In the genomic region with DNA sequence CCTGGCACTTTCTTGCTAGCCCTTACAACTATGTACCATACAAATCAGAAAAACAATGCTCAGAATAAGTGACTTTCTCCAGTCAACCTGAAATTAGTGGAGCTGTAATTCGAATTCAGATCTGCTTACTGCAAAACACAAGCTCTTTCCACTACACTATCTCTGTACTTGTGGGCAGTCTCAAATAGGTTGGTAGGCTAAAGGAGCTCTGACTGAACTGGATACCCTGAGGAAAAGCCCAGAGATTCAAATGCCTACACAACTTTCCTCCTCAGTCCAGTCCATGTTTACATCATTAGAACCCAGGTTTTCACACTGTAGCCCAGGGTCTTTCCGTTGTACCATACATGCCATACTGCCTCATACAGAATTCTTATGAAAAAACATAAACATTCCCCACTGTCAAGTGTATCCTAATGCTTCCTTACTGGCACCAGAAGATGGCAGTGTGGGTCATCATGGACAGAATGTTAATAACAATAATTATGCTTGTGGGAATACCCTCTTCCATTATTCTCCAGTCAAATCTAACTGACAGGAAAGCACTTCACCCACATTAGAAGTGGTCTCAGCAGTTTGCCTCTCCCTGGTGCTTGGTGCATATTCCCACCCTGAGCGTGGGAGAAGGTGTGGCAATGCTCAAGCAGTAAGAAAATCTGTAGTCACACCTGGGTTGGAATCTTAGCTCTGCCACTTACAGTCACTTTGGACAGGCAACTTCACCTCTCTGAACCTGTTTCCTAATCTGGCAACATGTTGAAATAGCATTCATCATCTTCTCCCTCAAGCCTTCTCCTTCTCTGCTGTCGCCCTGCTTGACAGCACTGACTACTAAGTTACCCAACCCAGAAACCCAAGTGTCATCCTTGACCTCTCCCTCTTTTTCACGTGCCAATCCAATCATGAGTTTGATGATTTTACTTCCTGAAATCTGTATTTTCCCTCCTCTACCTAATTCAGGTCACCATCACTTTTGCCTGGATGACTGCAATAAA, we compare ENCODE assay signal across 8 cellular contexts. TPM values are rescaled to one million over a fixed set of nuclear protein-coding genes. Genes with fewer than 3 reads are reported as not detected.
DNase-seq lines count a peak whose midpoint lies in the region; ATAC-seq and TF ChIP-seq lines count a peak whose summit lies in the region.

No MANE protein-coding gene starts in this region.

- no peak overlapping the region for H3K27ac ChIP-seq in CD8-positive, alpha-beta memory T cell (ENCODE audit: low read depth, low read length)
- H3K27ac ChIP-seq in right atrium auricular region (no peak overlapping the region), spleen (no peak overlapping the region)

- intact Hi-C loops in spleen (cut with DNase I; ENCODE audit: low total_unique reads), result loop anchor here (10.0 kb wide), 1 partner anchor 167 kb away; no protein-coding TSS in a partner anchor

- H3K36me3 ChIP-seq in CD8-positive, alpha-beta memory T cell (ENCODE audit: insufficient read depth, low read length), result no peaks in the 10 kb centered on the region
- H3K36me3 ChIP-seq in HAP-1 (replicated peaks), result no peaks in the 10 kb centered on the region
- no peaks in the 10 kb centered on the region for H3K36me3 ChIP-seq in right atrium auricular region
- no peaks in the 10 kb centered on the region for H3K36me3 ChIP-seq in spleen

- peak in 3 of 5 donors; percentile 11 to 48 (median 18) for DNase-seq in CD8-positive, alpha-beta memory T cell
- DNase-seq in HAP-1 (ENCODE audit: low spot score in 2 of 2), result peak; percentile 67 to 79
- peak; percentile 64 to 75 for DNase-seq in NCI-H526 (lab: John Stamatoyannopoulos, UW)
- DNase-seq in amniotic epithelial cell (ENCODE audit: low read depth), result peak; percentile 70
- no peak for DNase-seq in right atrium auricular region (ENCODE audit: low spot score)
- DNase-seq in spleen, result no peak
- no peak for DNase-seq in activated CD4-positive, CD25-positive, alpha-beta regulatory T cell treated with anti-CD3 and anti-CD28 coated beads, Interleukin-2, amount 50 U/mL, for 72 hours

- no peaks in the 10 kb centered on the region for H3K4me1 Mint-ChIP-seq in CD8-positive, alpha-beta memory T cell

- no peaks in the 10 kb centered on the region for H3K4me1 ChIP-seq in CD8-positive, alpha-beta memory T cell (ENCODE audit: insufficient read depth, low read length)
- H3K4me1 ChIP-seq in HAP-1 (no peaks in the 10 kb centered on the region), right atrium auricular region (no peaks in the 10 kb centered on the region), spleen (peaks cover 0 to 6% (median 0%) of the 10 kb centered on the region in 6 donors)

- 26 to 38% (median 28%) methylated on average over 5 of the region's 5 CpGs for WGBS in spleen, 5 donors

- in situ Hi-C loops in HAP-1 (cut with MboI; ENCODE audit: low sequenced_read_pairs), result loop anchor here (10.0 kb wide), 2 partner anchors 167 to 557 kb away; no protein-coding TSS in a partner anchor

- no peaks in the 10 kb centered on the region for H3K27me3 ChIP-seq in CD8-positive, alpha-beta memory T cell (ENCODE audit: insufficient read depth, low read length, poor library complexity, severe bottlenecking)
- H3K27me3 ChIP-seq in HAP-1 (ENCODE audit: low read depth) (peaks cover 8% of the 10 kb centered on the region; the same call in 1 of the 2 replicates), right atrium auricular region (no peaks in the 10 kb centered on the region), spleen (replicated peaks in 1 of 7) (peaks cover 0 to 25% (median 0%) of the 10 kb centered on the region in 7 donors)

- ATAC-seq in GM21576 (IDR thresholded peaks at IDR 0.05; ENCODE audit: unreplicated experiment), result no peak

- no peak overlapping the region for H3K4me3 ChIP-seq in CD8-positive, alpha-beta memory T cell (ENCODE audit: low read length)
- H3K4me3 ChIP-seq in HAP-1 (no peak overlapping the region), right atrium auricular region (no peak overlapping the region), spleen (no peak overlapping the region)

- H3K9me3 Mint-ChIP-seq in CD8-positive, alpha-beta memory T cell, result no peaks in the 10 kb centered on the region

- TF ChIP-seq POLR2A in spleen (IDR thresholded peaks at IDR 0.05), result no peak

- peak overlapping the region in 1 of 8 donors; percentile 48 for H3K27ac Mint-ChIP-seq in CD8-positive, alpha-beta memory T cell

- no peak overlapping the region for H3K4me3 Mint-ChIP-seq in CD8-positive, alpha-beta memory T cell

- no peaks in the 10 kb centered on the region for H3K9me3 ChIP-seq in CD8-positive, alpha-beta memory T cell (ENCODE audit: low read length)
- H3K9me3 ChIP-seq in HAP-1 (no peaks in the 10 kb centered on the region), right atrium auricular region (no peaks in the 10 kb centered on the region), spleen (no peaks in the 10 kb centered on the region)

- CTCF ChIA-PET in CD8-positive, alpha-beta memory T cell (lab: Charles Lee), result interaction anchor here (0.7 to 1.5 kb wide), 7 partner anchors 8 to 559 kb away, joined by 3 to 4 read pairs (median 3); no protein-coding TSS in a partner anchor

- H3K36me3 Mint-ChIP-seq in CD8-positive, alpha-beta memory T cell, result no peaks in the 10 kb centered on the region

- peaks cover 6 to 33% of the 10 kb centered on the region in 2 donors for H3K27me3 Mint-ChIP-seq in CD8-positive, alpha-beta memory T cell

- POLR2A ChIA-PET in CD8-positive, alpha-beta memory T cell (lab: Charles Lee), result no interaction called here

- peak; percentile 40 to 77 for TF ChIP-seq CTCF in right atrium auricular region (IDR thresholded peaks at IDR 0.05)
- peak; percentile 11 to 72 (median 56) for TF ChIP-seq CTCF in spleen (IDR thresholded peaks at IDR 0.05 in 8 of 11, conservative IDR thresholded peaks at IDR 0.05 in 3 of 11)

RNA-seq across cellular contexts. Expression of a gene that starts 14.4 kb away (rescaled TPM):
- 1 to 10 TPM; 4.4 to 4.7 TPM for total RNA-seq in CD8-positive, alpha-beta memory T cell
- polyA plus RNA-seq in CD8-positive, alpha-beta memory T cell, result 3.2 TPM
- total RNA-seq in right atrium auricular region (10 to 100 TPM; 15.8 to 18.5 TPM), spleen (10 to 100 TPM in 4 of 7 donors, 1 to 10 TPM in 3; 7.2 to 16.7 (median 10.6) TPM)
- polyA plus RNA-seq in spleen, result 1 to 10 TPM in 1 of 3 donors, under 1 TPM in 2; 0.72 to 2.2 (median 0.88) TPM

Comparison
In these comparisons a context has a peak if more than half of its experiments do, and no peak if none do; other contexts are left out.
1. DNase-seq: peak in CD8-positive, alpha-beta memory T cell (3 of 5), HAP-1 (2 of 2), NCI-H526 (2 of 2) and amniotic epithelial cell (single experiment); none in right atrium auricular region (single experiment), spleen (single experiment) and activated CD4-positive, CD25-positive, alpha-beta regulatory T cell treated with anti-CD3 and anti-CD28 coated beads, Interleukin-2, amount 50 U/mL, for 72 hours (single experiment).